In the genomic region with DNA sequence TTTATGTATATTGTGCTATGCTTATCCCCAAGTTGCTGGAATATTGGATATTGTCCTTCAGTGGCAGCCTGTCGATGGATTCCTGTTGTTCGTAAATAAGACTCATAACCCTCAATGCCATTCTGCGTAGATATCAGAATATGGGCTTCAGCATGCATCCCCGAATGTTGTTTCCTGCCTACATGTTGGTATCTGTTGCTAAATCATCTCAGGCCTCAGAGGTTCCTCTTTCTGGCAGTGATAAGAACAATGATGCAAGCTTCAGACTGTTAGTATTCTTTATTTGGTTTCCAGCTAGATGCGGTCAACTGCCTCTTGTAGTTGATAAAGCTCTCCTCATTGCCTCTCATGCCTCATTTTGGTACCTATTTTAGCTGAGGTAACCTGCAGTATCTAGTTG, we compare ENCODE assay signal across 16 cellular contexts.
"Had no signal": no experiment of that assay in that cellular context is flagged by ENCODE, and none has a peak within 500 bp of the region (broad histone marks: within the 10 kb centered on the region; RNA-seq: fewer than 3 reads in every experiment).

No MANE protein-coding gene starts in this region.

- ATAC-seq: effector memory CD8-positive, alpha-beta T cell had no signal

- DNase-seq: activated B cell treated with CpG ODN at 0.5 μM for 24 hours; activated CD4-positive, alpha-beta T cell treated with anti-CD3 and anti-CD28 coated beads, Interleukin-2, amount 10 ng/mL, durations not matched to agents 24 days and 14 days; activated CD8-positive, alpha-beta memory T cell treated with anti-CD3 and anti-CD28 coated beads for 24 hours; activated naive CD4-positive, alpha-beta T cell treated with Interleukin-2 at 50 U/mL for 16 hours; aorta; effector memory CD8-positive, alpha-beta T cell; foreskin melanocyte; immature natural killer cell; mesenchymal stem cell; nucleus accumbens; stimulated activated CD4-positive, alpha-beta T cell treated with anti-CD3 and anti-CD28 coated beads, Interleukin-4, amount 100 ng/mL, for 4 hours; stimulated activated CD8-positive, alpha-beta memory T cell treated with anti-CD3 and anti-CD28 coated beads, Interleukin-4, amount 100 ng/mL, for 48 hours; stimulated activated naive CD4-positive, alpha-beta T cell treated with Interleukin-2 at 50 U/mL for 16 hours; substantia nigra; T1000; uterus had no signal
